Comparison of ENCODE assay signal across 1 cellular context in genomic region chr12:130064999-130065398, GRCh38.
TF ChIP-seq lines count a peak whose summit lies in the region.

No MANE protein-coding gene starts in this region.

TF ChIP-seq in GM23338, 12 proteins besides CTCF, POLR2A, EP300 and RAD21 (continued from another document):
- TF ChIP-seq ZNF462 (CRISPR knock-in tag; IDR thresholded peaks at IDR 0.05): no peak
